In genomic region chr19:42856866-42857543, GRCh38 we compare ENCODE assay signal across 11 cellular contexts. TPM values are rescaled to one million over a fixed set of nuclear protein-coding genes. Genes with fewer than 3 reads are reported as not detected.
A peak's percentile ranks its signal among the peaks of the same experiment; 100 is the strongest.
DNase-seq lines count a peak whose midpoint lies in the region; ATAC-seq, FAIRE-seq and TF ChIP-seq lines count a peak whose summit lies in the region.
"Not testable (repeated sequence)": the region's sequence is repeated elsewhere in the genome, so short reads cannot be mapped to it uniquely, and the experiment has no call there.
"Had no signal": no experiment of that assay in that cellular context is flagged by ENCODE, and none has a peak within 500 bp of the region (broad histone marks: within the 10 kb centered on the region; RNA-seq: fewer than 3 reads in every experiment).

No MANE protein-coding gene starts in this region.

- TF ChIP-seq CTCF in CD14-positive monocyte (IDR thresholded peaks at IDR 0.05) = peak; percentile 79
- peak; percentile 63; the same call in 1 of the 2 replicates for TF ChIP-seq CTCF in GM12875 (IDR thresholded peaks at IDR 0.05; ENCODE audit: borderline replicate concordance, insufficient read depth, low read depth, low read length)
- peak; percentile 53 for TF ChIP-seq CTCF in astrocyte (IDR thresholded peaks at IDR 0.05; ENCODE audit: insufficient read depth, low read depth, low read length)
- peak; percentile 27 to 65 (median 29) for TF ChIP-seq CTCF in esophagus muscularis mucosa (IDR thresholded peaks at IDR 0.05)

- not testable (repeated sequence) for H3K9me3 Mint-ChIP-seq in CD14-positive monocyte; stimulated activated effector memory CD8-positive, alpha-beta T cell treated with anti-CD3 and anti-CD28 coated beads, Interleukin-12 subunit alpha, Interleukin-12 subunit beta, amount 100 ng/mL, for 72 hours
- peaks cover 33% of the 10 kb centered on the region for H3K9me3 Mint-ChIP-seq in astrocyte (ENCODE audit: unreplicated experiment)

- intact Hi-C loops in CD14-positive monocyte (cut with micrococcal nuclease); esophagus muscularis mucosa (cut with DNase I): not testable (repeated sequence)

- not testable (repeated sequence) for H3K79me2 ChIP-seq in astrocyte (ENCODE audit: insufficient read depth, low read length)

- not testable (repeated sequence) for H3K27ac Mint-ChIP-seq in CD14-positive monocyte; astrocyte (ENCODE audit: unreplicated experiment); stimulated activated effector memory CD8-positive, alpha-beta T cell treated with anti-CD3 and anti-CD28 coated beads, Interleukin-12 subunit alpha, Interleukin-12 subunit beta, amount 100 ng/mL, for 72 hours

- not testable (repeated sequence) for H3K36me3 ChIP-seq in astrocyte (ENCODE audit: insufficient read depth, low read length); esophagus muscularis mucosa

- TF ChIP-seq POLR2A in esophagus muscularis mucosa (IDR thresholded peaks at IDR 0.05; ENCODE audit: low read depth) = not testable (repeated sequence)

- not testable (repeated sequence) for TF ChIP-seq EP300 in esophagus muscularis mucosa (IDR thresholded peaks at IDR 0.05)

- not testable (repeated sequence) for H3K4me1 ChIP-seq in astrocyte (ENCODE audit: insufficient read depth, low read length)
- peaks cover 0 to 16% (median 0%) of the 10 kb centered on the region in 4 donors for H3K4me1 ChIP-seq in esophagus muscularis mucosa

- H3K9me3 ChIP-seq in astrocyte (ENCODE audit: insufficient read depth, low read depth, low read length); esophagus muscularis mucosa: not testable (repeated sequence)

- not testable (repeated sequence) for H3K27me3 Mint-ChIP-seq in CD14-positive monocyte (ENCODE audit: low read depth in 3 of 3); astrocyte (ENCODE audit: low read depth, unreplicated experiment)

- not testable (repeated sequence) for H2AFZ ChIP-seq in astrocyte (ENCODE audit: low read depth, low read length)

- not testable (repeated sequence) for H3K36me3 Mint-ChIP-seq in CD14-positive monocyte; astrocyte (ENCODE audit: low read depth, unreplicated experiment); stimulated activated effector memory CD8-positive, alpha-beta T cell treated with anti-CD3 and anti-CD28 coated beads, Interleukin-12 subunit alpha, Interleukin-12 subunit beta, amount 100 ng/mL, for 72 hours

- not testable (repeated sequence) for H3K4me3 ChIP-seq in GM12875 (ENCODE audit: low read depth, low read length); astrocyte (ENCODE audit: insufficient read depth, low read depth, low read length); esophagus muscularis mucosa

- H3K9ac ChIP-seq in astrocyte (ENCODE audit: low read length) = not testable (repeated sequence)

- H3K4me1 Mint-ChIP-seq in CD14-positive monocyte; astrocyte (ENCODE audit: low read depth, unreplicated experiment); stimulated activated effector memory CD8-positive, alpha-beta T cell treated with anti-CD3 and anti-CD28 coated beads, Interleukin-12 subunit alpha, Interleukin-12 subunit beta, amount 100 ng/mL, for 72 hours: not testable (repeated sequence)

- H4K20me1 ChIP-seq in astrocyte (ENCODE audit: insufficient read depth, low read length) = not testable (repeated sequence)

- not testable (repeated sequence) for H3K4me2 ChIP-seq in astrocyte (ENCODE audit: low read length)

- not testable (repeated sequence) for DNase-seq in CD14-positive monocyte (ENCODE audit: low spot score); astrocyte (ENCODE audit: low read depth)
- DNase-seq in NAMALWA (ENCODE audit: low spot score) (peak; percentile 5), T-helper 9 cell (peak; percentile 3), esophagus muscularis mucosa (ENCODE audit: extremely low spot score) (peak; percentile 31), midbrain (lab: John Stamatoyannopoulos, UW) (peak; percentile 65)
- DNase-seq in stimulated activated effector memory CD8-positive, alpha-beta T cell treated with anti-CD3 and anti-CD28 coated beads, Interleukin-12 subunit alpha, Interleukin-12 subunit beta, amount 100 ng/mL, for 72 hours (ENCODE audit: low spot score in 2 of 2) = peak; percentile 9 to 65

- H3K27me3 ChIP-seq in astrocyte (ENCODE audit: insufficient read depth, low read length); esophagus muscularis mucosa: not testable (repeated sequence)

- WGBS in esophagus muscularis mucosa = 86% methylated on average over 17 of the region's 19 CpGs

- FAIRE-seq in astrocyte (lab: Jason Lieb, UNC) = not testable (repeated sequence)

- not testable (repeated sequence) for H3K4me3 Mint-ChIP-seq in CD14-positive monocyte; astrocyte (ENCODE audit: unreplicated experiment); stimulated activated effector memory CD8-positive, alpha-beta T cell treated with anti-CD3 and anti-CD28 coated beads, Interleukin-12 subunit alpha, Interleukin-12 subunit beta, amount 100 ng/mL, for 72 hours

- ATAC-seq in stimulated activated effector memory CD8-positive, alpha-beta T cell treated with anti-CD3 and anti-CD28 coated beads, Interleukin-12 subunit alpha, Interleukin-12 subunit beta, amount 100 ng/mL, for 72 hours = not testable (repeated sequence)

- H3K27ac ChIP-seq in astrocyte (ENCODE audit: low read depth, low read length); esophagus muscularis mucosa (replicated peaks in 1 of 4): not testable (repeated sequence)

RNA-seq across cellular contexts. Expression of gene PSG1, which starts 22.5 kb away (rescaled TPM):
- polyA plus RNA-seq in CD14-positive monocyte = not detected
- 0.52 and 1.0 TPM in 2 replicates for total RNA-seq in astrocyte
- under 1 TPM in 1 of 4 donors, not detected in 3; 0.29 TPM for total RNA-seq in esophagus muscularis mucosa
- total RNA-seq: activated CD4-positive, alpha-beta T cell treated with anti-CD3 and anti-CD28 coated beads, Interleukin-2, amount 10 ng/mL, durations not matched to agents 7 days and 5 days; progenitor cell of endocrine pancreas had no signal
- polyA plus RNA-seq: esophagus had no signal

Comparison
In these comparisons a context has a peak if more than half of its experiments do, and no peak if none do; other contexts are left out.
1. CTCF ChIP-seq: peak in every context shown above with its lines; median percentile 79 in CD14-positive monocyte; 63 in GM12875; 53 in astrocyte; 29 in esophagus muscularis mucosa.